Comparison of ENCODE assay signal across 8 cellular contexts in genomic region chr12:124388038-124388676, GRCh38.
DNase-seq lines count a peak whose midpoint lies in the region; TF ChIP-seq lines count a peak whose summit lies in the region.
"Had no signal": no experiment of that assay in that cellular context is flagged by ENCODE, and none has a peak within 500 bp of the region (broad histone marks: within the 10 kb centered on the region; RNA-seq: fewer than 3 reads in every experiment).

No MANE protein-coding gene starts in this region.

- H3K27me3 ChIP-seq in HUES64 (ENCODE audit: insufficient read depth, low read length) (no peaks in the 10 kb centered on the region), liver (ENCODE audit: control insufficient read depth in 4 of 4, insufficient read depth in 4 of 4, low read length in 3 of 4) (no peaks in the 10 kb centered on the region), subcutaneous abdominal adipose tissue (ENCODE audit: control insufficient read depth in 5 of 5, insufficient read depth in 4 of 5, low read length in 5 of 5) (no peaks in the 10 kb centered on the region)
- H3K27me3 ChIP-seq: cardiac muscle cell had no signal

- H3K4me1 ChIP-seq in HUES64 (ENCODE audit: insufficient read depth, low read length) (peaks cover 7% of the 10 kb centered on the region; the same call in 1 of the 2 replicates), liver (ENCODE audit: control insufficient read depth in 4 of 4, insufficient read depth in 4 of 4, low read length in 3 of 4) (peaks cover 23 to 55% (median 40%) of the 10 kb centered on the region in 4 donors), subcutaneous abdominal adipose tissue (ENCODE audit: control insufficient read depth in 5 of 5, insufficient read depth in 5 of 5, low read length in 5 of 5) (peaks cover 8 to 82% (median 75%) of the 10 kb centered on the region in 5 donors)

- in situ Hi-C loops in astrocyte of the cerebellum (cut with HindIII; ENCODE audit: low sequenced_read_pairs): no loop called here

- no peaks in the 10 kb centered on the region for H3K9me3 ChIP-seq in HUES64 (ENCODE audit: insufficient read depth, low read depth, low read length)
- no peaks in the 10 kb centered on the region for H3K9me3 ChIP-seq in liver (ENCODE audit: control insufficient read depth in 4 of 4, low read length in 3 of 4)
- H3K9me3 ChIP-seq in subcutaneous abdominal adipose tissue (ENCODE audit: control insufficient read depth in 5 of 5, low read length in 5 of 5): no peaks in the 10 kb centered on the region

- H3K36me3 ChIP-seq in HUES64 (ENCODE audit: insufficient read depth, low read length) (peaks cover 25% of the 10 kb centered on the region), liver (ENCODE audit: control insufficient read depth in 4 of 4, insufficient read depth in 3 of 4, low read depth in 1 of 4, low read length in 3 of 4) (peaks cover 0 to 19% (median 6%) of the 10 kb centered on the region in 4 donors), subcutaneous abdominal adipose tissue (ENCODE audit: control insufficient read depth in 5 of 5, insufficient read depth in 5 of 5, low read length in 5 of 5) (peaks cover 0 to 37% (median 23%) of the 10 kb centered on the region in 5 donors)

- no peak overlapping the region; the same call in 1 of the 2 replicates for H3K9ac ChIP-seq in HUES64 (ENCODE audit: low read depth, low read length)
- peak overlapping the region in 1 of 2 donors; percentile 60 for H3K9ac ChIP-seq in liver (ENCODE audit: low read depth in 1 of 2, low read length in 2 of 2)
- peak overlapping the region in 4 of 5 donors; percentile 35 to 66 (median 58) for H3K9ac ChIP-seq in subcutaneous abdominal adipose tissue (ENCODE audit: low read length in 5 of 5)

- 83% methylated on average over 15 of the region's 15 CpGs for WGBS in HUES64
- 33% methylated on average over 15 of the region's 15 CpGs for whole genome bisulfite sequencing in liver

- no peak overlapping the region for H3K27ac ChIP-seq in HUES64 (ENCODE audit: low read depth, low read length)
- peak overlapping the region; percentile 46 to 77 for H3K27ac ChIP-seq in liver (ENCODE audit: low read depth in 1 of 2, low read length in 2 of 2)
- peak overlapping the region; percentile 52 for H3K27ac ChIP-seq in subcutaneous abdominal adipose tissue (ENCODE audit: low read depth, low read length)

- no peak for TF ChIP-seq RAD21 in liver (IDR thresholded peaks at IDR 0.05)

- H3K4me3 ChIP-seq in HUES64 (ENCODE audit: low read length) (peak overlapping the region; percentile 28; the same call in 1 of the 2 replicates), astrocyte of the cerebellum (ENCODE audit: low read depth, low read length) (peak overlapping the region; percentile 73), liver (ENCODE audit: low read depth in 1 of 3, low read length in 3 of 3) (peak overlapping the region; percentile 34 to 53 (median 46)), subcutaneous abdominal adipose tissue (ENCODE audit: low read depth in 1 of 5, low read length in 5 of 5) (peak overlapping the region; percentile 52 to 69 (median 63))

- TF ChIP-seq CTCF in astrocyte of the cerebellum (IDR thresholded peaks at IDR 0.05; ENCODE audit: low read depth, low read length, missing control alignments): no peak
- no peak for TF ChIP-seq CTCF in liver (IDR thresholded peaks at IDR 0.05; ENCODE audit: low read depth, low read length, missing input control)

- DNase-seq in astrocyte of the cerebellum (ENCODE audit: low read depth) (no peak), NCI-H2029 treated with DMSO at 0.1 percent for 48 hours (lab: John Stamatoyannopoulos, UW) (no peak), OCI-M2 (lab: John Stamatoyannopoulos, UW; ENCODE audit: unreplicated experiment) (no peak)
- no peak for DNase-seq in activated CD8-positive, alpha-beta memory T cell treated with anti-CD3 and anti-CD28 coated beads, Interleukin-2, amount 50 U/mL, for 48 hours

TF ChIP-seq in liver, 16 proteins besides CTCF, POLR2A, EP300 and RAD21:
- TF ChIP-seq, protein P1, sequence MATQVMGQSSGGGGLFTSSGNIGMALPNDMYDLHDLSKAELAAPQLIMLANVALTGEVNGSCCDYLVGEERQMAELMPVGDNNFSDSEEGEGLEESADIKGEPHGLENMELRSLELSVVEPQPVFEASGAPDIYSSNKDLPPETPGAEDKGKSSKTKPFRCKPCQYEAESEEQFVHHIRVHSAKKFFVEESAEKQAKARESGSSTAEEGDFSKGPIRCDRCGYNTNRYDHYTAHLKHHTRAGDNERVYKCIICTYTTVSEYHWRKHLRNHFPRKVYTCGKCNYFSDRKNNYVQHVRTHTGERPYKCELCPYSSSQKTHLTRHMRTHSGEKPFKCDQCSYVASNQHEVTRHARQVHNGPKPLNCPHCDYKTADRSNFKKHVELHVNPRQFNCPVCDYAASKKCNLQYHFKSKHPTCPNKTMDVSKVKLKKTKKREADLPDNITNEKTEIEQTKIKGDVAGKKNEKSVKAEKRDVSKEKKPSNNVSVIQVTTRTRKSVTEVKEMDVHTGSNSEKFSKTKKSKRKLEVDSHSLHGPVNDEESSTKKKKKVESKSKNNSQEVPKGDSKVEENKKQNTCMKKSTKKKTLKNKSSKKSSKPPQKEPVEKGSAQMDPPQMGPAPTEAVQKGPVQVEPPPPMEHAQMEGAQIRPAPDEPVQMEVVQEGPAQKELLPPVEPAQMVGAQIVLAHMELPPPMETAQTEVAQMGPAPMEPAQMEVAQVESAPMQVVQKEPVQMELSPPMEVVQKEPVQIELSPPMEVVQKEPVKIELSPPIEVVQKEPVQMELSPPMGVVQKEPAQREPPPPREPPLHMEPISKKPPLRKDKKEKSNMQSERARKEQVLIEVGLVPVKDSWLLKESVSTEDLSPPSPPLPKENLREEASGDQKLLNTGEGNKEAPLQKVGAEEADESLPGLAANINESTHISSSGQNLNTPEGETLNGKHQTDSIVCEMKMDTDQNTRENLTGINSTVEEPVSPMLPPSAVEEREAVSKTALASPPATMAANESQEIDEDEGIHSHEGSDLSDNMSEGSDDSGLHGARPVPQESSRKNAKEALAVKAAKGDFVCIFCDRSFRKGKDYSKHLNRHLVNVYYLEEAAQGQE (IDR thresholded peaks at IDR 0.05): no peak
- TF ChIP-seq HNF4A (conservative IDR thresholded peaks at IDR 0.05): no peak
- no peak for TF ChIP-seq ATF3 (IDR thresholded peaks at IDR 0.05)
- TF ChIP-seq ZBTB33 (IDR thresholded peaks at IDR 0.05): no peak
- TF ChIP-seq NR2F2 (IDR thresholded peaks at IDR 0.05): no peak
- TF ChIP-seq SP1 (IDR thresholded peaks at IDR 0.05): no peak
- TF ChIP-seq TAF1 (conservative IDR thresholded peaks at IDR 0.05): no peak
- TF ChIP-seq RXRA (IDR thresholded peaks at IDR 0.05): no peak
- TF ChIP-seq HNF4G (IDR thresholded peaks at IDR 0.05): no peak
